In genomic region chr20:32168184-32168910, GRCh38 we compare ENCODE assay signal across 15 cellular contexts. TPM values are rescaled to one million over a fixed set of nuclear protein-coding genes. Genes with fewer than 3 reads are reported as not detected.
A peak's percentile ranks its signal among the peaks of the same experiment; 100 is the strongest.
DNase-seq lines count a peak whose midpoint lies in the region; ATAC-seq, FAIRE-seq and TF ChIP-seq lines count a peak whose summit lies in the region.
"Had no signal": no experiment of that assay in that cellular context is flagged by ENCODE, and none has a peak within 500 bp of the region (broad histone marks: within the 10 kb centered on the region; RNA-seq: fewer than 3 reads in every experiment).

No MANE protein-coding gene starts in this region.

- intact Hi-C loops in ovary (cut with DNase I), result no loop called here

- WGBS in neuronal stem cell (ENCODE audit: extremely low coverage in 2 of 2, insufficient read length in 2 of 2, insufficient replicate concordance in 1 of 2), 2 donors, result no CpG with 5 or more reads among the region's 2 CpGs
- WGBS in ovary, 3 donors, result 79 to 85% (median 82%) methylated on average over 2 of the region's 2 CpGs

- TF ChIP-seq POLR2A in ovary (IDR thresholded peaks at IDR 0.05), result no peak

- H3K18ac ChIP-seq in neuronal stem cell (ENCODE audit: low read length), result peak overlapping the region; percentile 25

- no peak overlapping the region for H3K4ac ChIP-seq in neuronal stem cell (ENCODE audit: low read length)

- H3K4me2 ChIP-seq in neuronal stem cell (ENCODE audit: insufficient read depth, low read length, poor library complexity, severe bottlenecking), result no peak overlapping the region
- H3K4me2 ChIP-seq: A549 had no signal

- peaks cover 10% of the 10 kb centered on the region for H3K36me3 ChIP-seq in bronchial epithelial cell (ENCODE audit: control insufficient read depth, insufficient read depth, low read length)
- H3K36me3 ChIP-seq in neuronal stem cell (replicated peaks in 1 of 2; ENCODE audit: control insufficient read depth in 2 of 2, insufficient read depth in 2 of 2, low read length in 2 of 2), result peaks cover 17 to 41% of the 10 kb centered on the region in 2 donors
- no peaks in the 10 kb centered on the region for H3K36me3 ChIP-seq in ovary

- H2BK5ac ChIP-seq in neuronal stem cell (ENCODE audit: low read length), result no peak overlapping the region

- no peak overlapping the region for H4K91ac ChIP-seq in neuronal stem cell (ENCODE audit: low read depth, low read length, poor library complexity)

- no peak overlapping the region for H4K8ac ChIP-seq in neuronal stem cell (ENCODE audit: low read depth, low read length)

- no peak for TF ChIP-seq EP300 in ovary (IDR thresholded peaks at IDR 0.05)

- H3K4me3 ChIP-seq in bronchial epithelial cell (ENCODE audit: low read depth, low read length) (no peak overlapping the region), neuronal stem cell (ENCODE audit: low read length in 2 of 2) (no peak overlapping the region), ovary (no peak overlapping the region)
- H3K4me3 ChIP-seq: A549, suprapubic skin had no signal

- no peak for TF ChIP-seq CTCF in bronchial epithelial cell (IDR thresholded peaks at IDR 0.05; ENCODE audit: insufficient read depth, low read length, severe bottlenecking)
- no peak for TF ChIP-seq CTCF in ovary (IDR thresholded peaks at IDR 0.05)

- no peak overlapping the region for H3K9ac ChIP-seq in neuronal stem cell (ENCODE audit: low read depth, low read length, poor library complexity)

- H3K27ac ChIP-seq in neuronal stem cell (replicated peaks; ENCODE audit: low read length) (peak overlapping the region; percentile 20), ovary (no peak overlapping the region)
- H3K27ac ChIP-seq: A549, suprapubic skin had no signal

- no peak for ATAC-seq in GM21367 (IDR thresholded peaks at IDR 0.05; ENCODE audit: unreplicated experiment)

- H3K79me1 ChIP-seq in neuronal stem cell (ENCODE audit: low read depth, low read length), result no peaks in the 10 kb centered on the region

- H2BK120ac ChIP-seq in neuronal stem cell (ENCODE audit: low read depth, low read length), result no peak overlapping the region

- H2BK15ac ChIP-seq in neuronal stem cell (ENCODE audit: low read length), result no peak overlapping the region

- H3K23ac ChIP-seq in neuronal stem cell (ENCODE audit: low read depth, low read length, poor library complexity), result no peak overlapping the region

- no peak overlapping the region for H3K14ac ChIP-seq in neuronal stem cell (ENCODE audit: low read length)

- peak; percentile 62 for FAIRE-seq in bronchial epithelial cell (lab: Jason Lieb, UNC)
- FAIRE-seq: A549, G401.6 had no signal

- H3K4me1 ChIP-seq in neuronal stem cell (ENCODE audit: control insufficient read depth in 2 of 2, insufficient read depth in 1 of 2, low read depth in 1 of 2, low read length in 2 of 2) (peaks cover 5 to 9% of the 10 kb centered on the region in 2 donors), ovary (ENCODE audit: insufficient read depth) (peaks cover 7% of the 10 kb centered on the region)
- H3K4me1 ChIP-seq: A549, suprapubic skin had no signal

- H3K9me3 ChIP-seq in neuronal stem cell (replicated peaks in 1 of 2; ENCODE audit: control insufficient read depth in 2 of 2, insufficient read depth in 1 of 2, low read depth in 1 of 2, low read length in 2 of 2) (no peaks in the 10 kb centered on the region), ovary (no peaks in the 10 kb centered on the region)
- H3K9me3 ChIP-seq: A549, suprapubic skin had no signal

- no peak overlapping the region for H2AFZ ChIP-seq in neuronal stem cell (ENCODE audit: low read length)

- peak; percentile 14 for DNase-seq in DMS79 treated with DMSO at 0.1 percent for 48 hours (lab: John Stamatoyannopoulos, UW)
- DNase-seq in DMS79 (lab: John Stamatoyannopoulos, UW), result no peak
- DNase-seq in NCI-H128 (lab: John Stamatoyannopoulos, UW; ENCODE audit: unreplicated experiment), result peak; percentile 33
- no peak for DNase-seq in bronchial epithelial cell (ENCODE audit: low read depth)
- DNase-seq in neuronal stem cell (ENCODE audit: low spot score), result no peak
- no peak for DNase-seq in ovary
- no peak for DNase-seq in NCI-H345 (lab: John Stamatoyannopoulos, UW)
- DNase-seq: activated CD4-positive, alpha-beta memory T cell treated with anti-CD3 and anti-CD28 coated beads, Interleukin-2, amount 10 ng/mL, durations not matched to agents 7 days and 5 days; activated naive CD8-positive, alpha-beta T cell treated with anti-CD3 and anti-CD28 coated beads, Interleukin-2, amount 10 ng/mL, durations not matched to agents 7 days and 5 days; erythroblast; stimulated activated CD4-positive, alpha-beta T cell treated with anti-CD3 and anti-CD28 coated beads, Interleukin-4, amount 100 ng/mL, for 1 hour had no signal

- H2AK5ac ChIP-seq in neuronal stem cell (ENCODE audit: low read depth, low read length), result no peak overlapping the region

- no peak overlapping the region for H2BK12ac ChIP-seq in neuronal stem cell (ENCODE audit: low read length)

- H3K27me3 ChIP-seq in bronchial epithelial cell (ENCODE audit: control insufficient read depth, insufficient read depth, low read length) (no peaks in the 10 kb centered on the region), neuronal stem cell (ENCODE audit: control insufficient read depth in 3 of 3, insufficient read depth in 3 of 3, low read depth in 1 of 3, low read length in 3 of 3) (no peaks in the 10 kb centered on the region), ovary (no peaks in the 10 kb centered on the region)
- H3K27me3 ChIP-seq: suprapubic skin had no signal

RNA-seq across cellular contexts. Expression of gene PLAGL2, which starts 39.2 kb away (rescaled TPM):
- total RNA-seq in bronchial epithelial cell, result 2.6 and 3.8 TPM in 2 replicates
- polyA plus RNA-seq in neuronal stem cell (2013, experiment 1 of 2), result 35.6 TPM
- polyA plus RNA-seq in neuronal stem cell (2013, experiment 2 of 2), result 34.8 TPM
- 10 to 100 TPM in 6 of 7 donors, 1 to 10 TPM in 1; 6.6 to 21.8 (median 15.9) TPM for total RNA-seq in ovary
- 10 to 100 TPM in 1 of 2 donors, 1 to 10 TPM in 1; 5.4 to 11.4 TPM for polyA plus RNA-seq in ovary

RNA-seq across cellular contexts. Expression of gene POFUT1, which starts 39.3 kb away (rescaled TPM):
- 25.0 and 27.6 TPM in 2 replicates for total RNA-seq in bronchial epithelial cell
- 17.5 TPM for polyA plus RNA-seq in neuronal stem cell (2013, experiment 1 of 2)
- 18.2 TPM for polyA plus RNA-seq in neuronal stem cell (2013, experiment 2 of 2)
- 10 to 100 TPM; 18.0 to 47.7 (median 32.3) TPM for total RNA-seq in ovary
- polyA plus RNA-seq in ovary, result 10 to 100 TPM; 19.2 to 48.4 TPM

RNA-seq across cellular contexts. Expression of gene TM9SF4, which starts 58.8 kb away (rescaled TPM):
- total RNA-seq in bronchial epithelial cell (19.0 and 22.0 TPM in 2 replicates), ovary (10 to 100 TPM; 16.2 to 51.0 (median 37.2) TPM)
- 48.3 TPM for polyA plus RNA-seq in neuronal stem cell (2013, experiment 1 of 2)
- 48.3 TPM for polyA plus RNA-seq in neuronal stem cell (2013, experiment 2 of 2)
- polyA plus RNA-seq in ovary, result 10 to 100 TPM; 25.4 to 50.0 TPM

Comparison
In these comparisons a context has a peak if more than half of its experiments do, and no peak if none do; other contexts are left out.
1. DNase-seq: peak in DMS79 treated with DMSO at 0.1 percent for 48 hours (single experiment) and NCI-H128 (single experiment); none in DMS79 (single experiment), bronchial epithelial cell (single experiment), neuronal stem cell (single experiment), ovary (0 of 5) and NCI-H345 (single experiment).